ENCODE assay signal across 1 cellular context in the genomic region with DNA sequence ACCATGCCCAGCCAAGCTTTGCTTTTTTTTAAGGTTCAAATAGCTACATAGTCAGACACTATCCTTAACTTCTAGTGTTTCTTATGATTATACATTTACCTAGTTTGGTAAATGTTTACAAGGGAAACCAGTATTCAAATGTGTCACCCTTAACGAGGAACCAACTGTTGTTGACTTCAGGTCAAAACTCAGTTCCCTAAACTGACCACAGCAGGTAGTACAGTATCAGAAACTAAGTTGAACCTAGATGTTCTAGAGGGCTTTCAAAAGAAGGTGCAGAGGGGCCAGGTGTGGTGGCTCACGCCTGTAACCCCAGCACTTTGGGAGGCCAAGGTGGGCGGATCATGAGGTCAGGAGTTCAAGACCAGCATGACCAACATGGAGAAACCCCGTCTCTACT.
TF ChIP-seq lines count a peak whose summit lies in the region.

No MANE protein-coding gene starts in this region.

TF ChIP-seq in WTC11, 78 proteins besides CTCF, POLR2A, EP300 and RAD21 (continued from another document):
- TF ChIP-seq, protein P1, sequence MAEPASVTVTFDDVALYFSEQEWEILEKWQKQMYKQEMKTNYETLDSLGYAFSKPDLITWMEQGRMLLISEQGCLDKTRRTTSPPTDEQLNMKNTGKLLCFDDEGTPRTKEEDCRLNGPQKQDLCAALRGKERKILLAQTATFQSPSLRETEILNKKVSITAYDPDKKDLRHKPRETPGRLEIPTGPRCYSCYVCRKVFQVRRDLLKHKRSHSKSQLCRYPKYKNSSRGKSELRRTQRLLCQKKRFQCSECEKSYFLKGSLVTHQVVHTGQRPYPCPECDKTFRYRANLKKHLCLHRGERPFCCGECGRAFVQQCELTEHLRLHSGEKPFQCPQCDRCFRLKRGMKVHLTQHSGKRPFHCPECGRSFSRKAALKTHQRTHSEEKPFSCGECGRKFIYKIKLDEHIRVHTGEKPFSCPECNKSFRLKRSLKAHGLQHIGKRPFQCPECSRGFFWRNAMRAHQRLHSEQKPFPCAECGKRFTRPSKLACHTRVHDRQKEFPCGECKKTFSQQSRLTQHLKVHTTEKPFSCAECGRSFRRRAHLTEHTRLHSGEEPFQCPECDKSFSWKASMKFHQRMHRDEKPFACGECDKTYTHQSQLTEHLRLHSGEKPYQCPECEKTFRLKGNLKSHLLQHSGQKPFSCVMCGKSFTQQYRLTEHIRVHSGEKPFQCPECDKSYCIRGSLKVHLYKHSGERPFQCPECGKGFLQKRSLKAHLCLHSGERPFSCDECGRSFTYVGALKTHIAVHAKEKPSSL (CRISPR knock-in tag; conservative IDR thresholded peaks at IDR 0.05) = no peak
